In genomic region chr22:42277232-42277753, GRCh38 we compare ENCODE assay signal across 1 cellular context.
TF ChIP-seq lines count a peak whose summit lies in the region.

No MANE protein-coding gene starts in this region.

TF ChIP-seq in H1, 55 proteins besides CTCF, POLR2A, EP300 and RAD21:
- TF ChIP-seq CBX5 (IDR thresholded peaks at IDR 0.05; ENCODE audit: low read depth, low read length) (no peak), USF2 (IDR thresholded peaks at IDR 0.05; ENCODE audit: low read length) (no peak), KDM1A (IDR thresholded peaks at IDR 0.05; ENCODE audit: borderline replicate concordance, low read length) (peak; percentile 82; the same call in 1 of the 2 replicates)
